In genomic region chr17:19284005-19284959, GRCh38 we compare ENCODE assay signal across 11 cellular contexts. TPM values are rescaled to one million over a fixed set of nuclear protein-coding genes. Genes with fewer than 3 reads are reported as not detected.
DNase-seq lines count a peak whose midpoint lies in the region; ATAC-seq and TF ChIP-seq lines count a peak whose summit lies in the region.
"Had no signal": no experiment of that assay in that cellular context is flagged by ENCODE, and none has a peak within 500 bp of the region (broad histone marks: within the 10 kb centered on the region; RNA-seq: fewer than 3 reads in every experiment).

No MANE protein-coding gene starts in this region.

- no peak for TF ChIP-seq POLR2A in spleen (IDR thresholded peaks at IDR 0.05)

- H3K4me1 ChIP-seq in spleen, result peaks cover 18 to 36% (median 27%) of the 10 kb centered on the region in 6 donors

- no peak for DNase-seq in activated CD4-positive, CD25-positive, alpha-beta regulatory T cell treated with anti-CD3 and anti-CD28 coated beads, Interleukin-2, amount 50 U/mL, for 72 hours
- DNase-seq in spleen (peak; percentile 21), HCEC 1CT (no peak), WERI-Rb-1 (no peak)
- no peak for DNase-seq in stimulated activated CD4-positive, alpha-beta T cell treated with anti-CD3 and anti-CD28 coated beads, Interleukin-4, amount 100 ng/mL, for 1 hour
- DNase-seq: 8988T; activated naive CD4-positive, alpha-beta T cell treated with anti-CD3 and anti-CD28 coated beads, Interleukin-2, amount 10 ng/mL, durations not matched to agents 7 days and 5 days had no signal

- ATAC-seq in activated CD4-positive, CD25-positive, alpha-beta regulatory T cell treated with anti-CD3 and anti-CD28 coated beads, Interleukin-2, amount 50 U/mL, for 24 hours, result peak; percentile 61 to 75
- ATAC-seq in HG02759 (IDR thresholded peaks at IDR 0.05; ENCODE audit: unreplicated experiment), result peak; percentile 58
- peak; percentile 95 for ATAC-seq in activated T-helper 17 cell treated with anti-CD3 and anti-CD28 coated beads, Interleukin-2, amount 50 U/mL, for 72 hours (replicated peaks)

- no peaks in the 10 kb centered on the region for H3K9me3 Mint-ChIP-seq in activated T-helper 17 cell treated with anti-CD3 and anti-CD28 coated beads, Interleukin-2, amount 50 U/mL, for 72 hours
- H3K9me3 Mint-ChIP-seq: activated naive CD4-positive, alpha-beta T cell treated with anti-CD3 and anti-CD28 coated beads, Interleukin-2, amount 10 ng/mL, durations not matched to agents 7 days and 5 days had no signal

- H3K27me3 ChIP-seq in spleen (replicated peaks in 1 of 7) (peaks cover 0 to 8% (median 0%) of the 10 kb centered on the region in 7 donors), WERI-Rb-1 (ENCODE audit: insufficient read depth, low read depth, severe bottlenecking) (no peaks in the 10 kb centered on the region)

- H3K4me1 Mint-ChIP-seq in activated T-helper 17 cell treated with anti-CD3 and anti-CD28 coated beads, Interleukin-2, amount 50 U/mL, for 72 hours, result peaks cover 19% of the 10 kb centered on the region

- intact Hi-C loops in spleen (cut with DNase I; ENCODE audit: low total_unique reads), result no loop called here

- no peak for TF ChIP-seq CTCF in spleen (IDR thresholded peaks at IDR 0.05 in 8 of 11, conservative IDR thresholded peaks at IDR 0.05 in 3 of 11)
- TF ChIP-seq CTCF in WERI-Rb-1 (IDR thresholded peaks at IDR 0.05; ENCODE audit: low read depth, low read length), result no peak

- H3K27ac ChIP-seq in spleen (peak overlapping the region in 6 of 8 donors; percentile 38 to 79 (median 50)), WERI-Rb-1 (no peak overlapping the region)

- peak overlapping the region in 1 of 8 donors; percentile 15 for H3K4me3 ChIP-seq in spleen
- no peak overlapping the region for H3K4me3 ChIP-seq in WERI-Rb-1 (ENCODE audit: low read depth, low read length)

- H3K9me3 ChIP-seq in spleen (no peaks in the 10 kb centered on the region), WERI-Rb-1 (ENCODE audit: severe bottlenecking) (no peaks in the 10 kb centered on the region)

- H3K27ac Mint-ChIP-seq in activated T-helper 17 cell treated with anti-CD3 and anti-CD28 coated beads, Interleukin-2, amount 50 U/mL, for 72 hours, result peak overlapping the region; percentile 83
- H3K27ac Mint-ChIP-seq: activated naive CD4-positive, alpha-beta T cell treated with anti-CD3 and anti-CD28 coated beads, Interleukin-2, amount 10 ng/mL, durations not matched to agents 7 days and 5 days; progenitor cell of endocrine pancreas had no signal

- H3K4me3 Mint-ChIP-seq in activated T-helper 17 cell treated with anti-CD3 and anti-CD28 coated beads, Interleukin-2, amount 50 U/mL, for 72 hours, result peak overlapping the region; percentile 77
- H3K4me3 Mint-ChIP-seq: activated naive CD4-positive, alpha-beta T cell treated with anti-CD3 and anti-CD28 coated beads, Interleukin-2, amount 10 ng/mL, durations not matched to agents 7 days and 5 days had no signal

- peaks cover 0 to 39% (median 0%) of the 10 kb centered on the region in 6 donors for H3K36me3 ChIP-seq in spleen
- peaks cover 9% of the 10 kb centered on the region for H3K36me3 ChIP-seq in WERI-Rb-1

- no peaks in the 10 kb centered on the region for H3K27me3 Mint-ChIP-seq in activated T-helper 17 cell treated with anti-CD3 and anti-CD28 coated beads, Interleukin-2, amount 50 U/mL, for 72 hours
- H3K27me3 Mint-ChIP-seq: progenitor cell of endocrine pancreas had no signal

- WGBS in spleen, 5 donors, result 27 to 48% (median 31%) methylated on average over 3 of the region's 3 CpGs

- H3K36me3 Mint-ChIP-seq in activated T-helper 17 cell treated with anti-CD3 and anti-CD28 coated beads, Interleukin-2, amount 50 U/mL, for 72 hours (ENCODE audit: low read depth), result no peaks in the 10 kb centered on the region
- H3K36me3 Mint-ChIP-seq: activated naive CD4-positive, alpha-beta T cell treated with anti-CD3 and anti-CD28 coated beads, Interleukin-2, amount 10 ng/mL, durations not matched to agents 7 days and 5 days had no signal

RNA-seq across cellular contexts. Expression of gene EPN2, which starts 47.1 kb away (rescaled TPM):
- total RNA-seq in activated T-helper 17 cell treated with anti-CD3 and anti-CD28 coated beads, Interleukin-2, amount 50 U/mL, for 72 hours, result 10 to 100 TPM in 1 of 2 donors, 1 to 10 TPM in 1; 8.4 to 13.4 TPM
- 10 to 100 TPM; 21.8 to 59.6 (median 38.5) TPM for total RNA-seq in spleen
- polyA plus RNA-seq in spleen, result 10 to 100 TPM in 1 of 3 donors, 1 to 10 TPM in 2; 5.4 to 20.0 (median 5.9) TPM
